In genomic region chr1:36420836-36421317, GRCh38 we compare ENCODE assay signal across 8 cellular contexts. TPM values are rescaled to one million over a fixed set of nuclear protein-coding genes. Genes with fewer than 3 reads are reported as not detected.
A peak's percentile ranks its signal among the peaks of the same experiment; 100 is the strongest.
DNase-seq lines count a peak whose midpoint lies in the region; ATAC-seq and TF ChIP-seq lines count a peak whose summit lies in the region.

No MANE protein-coding gene starts in this region.

- no peaks in the 10 kb centered on the region for H3K27me3 ChIP-seq in right cardiac atrium (ENCODE audit: control insufficient read depth, insufficient read depth)
- no peaks in the 10 kb centered on the region for H3K27me3 ChIP-seq in sigmoid colon

- TF ChIP-seq EP300 in sigmoid colon (IDR thresholded peaks at IDR 0.05), result no peak

- ATAC-seq in right cardiac atrium (peak; percentile 89 to 94), HG03571 (IDR thresholded peaks at IDR 0.05; ENCODE audit: unreplicated experiment) (no peak)

- H3K36me3 ChIP-seq in sigmoid colon, result peaks cover 0 to 55% (median 9%) of the 10 kb centered on the region in 4 donors

- 12% methylated on average over 13 of the region's 13 CpGs for WGBS in right cardiac atrium
- 20 to 21% methylated on average over 13 of the region's 13 CpGs for WGBS in sigmoid colon, 2 donors

- intact Hi-C loops in right cardiac atrium (cut with DNase I) (loop anchor here (5.0 to 10.0 kb wide), 4 partner anchors 79 to 324 kb away; partner anchors contain the start of gene TRAPPC3 (in 1 of the 4)), sigmoid colon (cut with DNase I) (loop anchor here (1.0 kb wide), 2 partner anchors 79 to 322 kb away; no protein-coding TSS in a partner anchor)

- no peaks in the 10 kb centered on the region for H3K4me1 ChIP-seq in right cardiac atrium (ENCODE audit: control insufficient read depth, insufficient read depth, low read length)
- H3K4me1 ChIP-seq in sigmoid colon, result peaks cover 0 to 7% (median 5%) of the 10 kb centered on the region in 4 donors

- DNase-seq in C1 segment of cervical spinal cord (lab: John Stamatoyannopoulos, UW), result peak in 13 of 14 donors; percentile 27 to 82 (median 68)
- peak; percentile 56 for DNase-seq in GOT3 (lab: John Stamatoyannopoulos, UW)
- peak; percentile 85 to 93 for DNase-seq in NCI-H2081 (lab: John Stamatoyannopoulos, UW)
- DNase-seq in T-helper 9 cell, result peak; percentile 91
- DNase-seq in amygdala (lab: John Stamatoyannopoulos, UW), result peak in 55 of 56 donors; percentile 10 to 93 (median 70)
- peak; percentile 84 to 96 (median 94) for DNase-seq in right cardiac atrium
- DNase-seq in sigmoid colon, result peak; percentile 92

- H3K9me3 ChIP-seq in right cardiac atrium (ENCODE audit: control insufficient read depth, low read length) (no peaks in the 10 kb centered on the region), sigmoid colon (no peaks in the 10 kb centered on the region)

- no peak overlapping the region for H3K27ac ChIP-seq in right cardiac atrium (ENCODE audit: low read length)
- H3K27ac ChIP-seq in sigmoid colon, result peak overlapping the region in 1 of 4 donors; percentile 38

- no peak for TF ChIP-seq POLR2A in sigmoid colon (IDR thresholded peaks at IDR 0.05)

- peak; percentile 88 to 94 (median 92) for TF ChIP-seq CTCF in sigmoid colon (IDR thresholded peaks at IDR 0.05)

- H3K4me3 ChIP-seq in right cardiac atrium (ENCODE audit: low read length) (no peak overlapping the region), sigmoid colon (no peak overlapping the region)

RNA-seq across cellular contexts. Expression of gene LSM10, which starts 23.2 kb away (rescaled TPM):
- total RNA-seq in right cardiac atrium (10 to 100 TPM; 70.9 to 76.4 (median 73.5) TPM), sigmoid colon (100 to 1,000 TPM in 2 of 4 donors, 10 to 100 TPM in 2; 56.6 to 114 (median 90.0) TPM)
- polyA plus RNA-seq in right cardiac atrium (121 TPM), sigmoid colon (10 to 100 TPM; 50.5 to 51.3 (median 50.9) TPM)

RNA-seq across cellular contexts. Expression of gene OSCP1, which starts 29.4 kb away (rescaled TPM):
- total RNA-seq in right cardiac atrium (10 to 100 TPM in 1 of 4 donors, 1 to 10 TPM in 3; 7.3 to 10.2 (median 8.5) TPM), sigmoid colon (10 to 100 TPM; 10.2 to 15.3 (median 10.7) TPM)
- polyA plus RNA-seq in right cardiac atrium (6.7 TPM), sigmoid colon (1 to 10 TPM in 2 of 3 donors, not detected in 1; 1.8 to 3.7 TPM)

RNA-seq across cellular contexts. Expression of gene STK40, which starts 35.2 kb away (rescaled TPM):
- 10 to 100 TPM; 66.7 to 85.0 (median 73.7) TPM for total RNA-seq in right cardiac atrium
- polyA plus RNA-seq in right cardiac atrium, result 54.8 TPM
- 10 to 100 TPM; 37.1 to 49.4 (median 43.5) TPM for total RNA-seq in sigmoid colon
- polyA plus RNA-seq in sigmoid colon, result 10 to 100 TPM; 27.6 to 55.6 (median 40.7) TPM

RNA-seq across cellular contexts. Expression of gene MRPS15, which starts 43.3 kb away (rescaled TPM):
- total RNA-seq in right cardiac atrium (10 to 100 TPM; 86.7 to 91.7 (median 89.2) TPM), sigmoid colon (100 to 1,000 TPM in 1 of 4 donors, 10 to 100 TPM in 3; 70.3 to 115 (median 79.0) TPM)
- polyA plus RNA-seq in right cardiac atrium (206 TPM), sigmoid colon (100 to 1,000 TPM in 2 of 3 donors, 10 to 100 TPM in 1; 81.1 to 103 (median 103) TPM)
